In genomic region chr1:27363766-27364695, GRCh38 we compare ENCODE assay signal across 1 cellular context.
A peak's percentile ranks its signal among the peaks of the same experiment; 100 is the strongest.
TF ChIP-seq lines count a peak whose summit lies in the region.

No MANE protein-coding gene starts in this region.

TF ChIP-seq in GM12878, 131 proteins besides CTCF, POLR2A, EP300 and RAD21:
- peak; percentile 72; the same call in 1 of the 2 replicates for TF ChIP-seq NR2F1 (conservative IDR thresholded peaks at IDR 0.05)
- peak; percentile 47; the same call in 1 of the 2 replicates for TF ChIP-seq NR2C1 (IDR thresholded peaks at IDR 0.05)
- TF ChIP-seq PBX3 (IDR thresholded peaks at IDR 0.05; ENCODE audit: insufficient replicate concordance, low read depth, low read length), result no peak
- no peak for TF ChIP-seq MLLT1 (IDR thresholded peaks at IDR 0.05)
- no peak for TF ChIP-seq USF2 (IDR thresholded peaks at IDR 0.05; ENCODE audit: borderline replicate concordance, low read depth, low read length)
- no peak for TF ChIP-seq STAT1 (conservative IDR thresholded peaks at IDR 0.05)
- no peak for TF ChIP-seq SMC3 (IDR thresholded peaks at IDR 0.05; ENCODE audit: borderline replicate concordance, low read length)
